14 cellular contexts compared by ENCODE assay signal in genomic region chr14:96205994-96206392, GRCh38. TPM values are rescaled to one million over a fixed set of nuclear protein-coding genes. Genes with fewer than 3 reads are reported as not detected.
A peak's percentile ranks its signal among the peaks of the same experiment; 100 is the strongest.
DNase-seq lines count a peak whose midpoint lies in the region; ATAC-seq and TF ChIP-seq lines count a peak whose summit lies in the region.
"Had no signal": no experiment of that assay in that cellular context is flagged by ENCODE, and none has a peak within 500 bp of the region (broad histone marks: within the 10 kb centered on the region; RNA-seq: fewer than 3 reads in every experiment).

No MANE protein-coding gene starts in this region.

- 45 to 58% (median 56%) methylated on average over 6 of the region's 6 CpGs for WGBS in heart left ventricle, 4 donors

- H3K27me3 ChIP-seq in heart left ventricle, result peaks cover 0 to 40% (median 18%) of the 10 kb centered on the region in 9 donors

- 0 out of 2 replicates have a peak overlapping the region, but pooled peaks have one; percentile 14 for H3K4me2 ChIP-seq in OCI-LY7 (ENCODE audit: low read length)

- H3K9me3 ChIP-seq in OCI-LY7 (ENCODE audit: low read length) (no peaks in the 10 kb centered on the region), heart left ventricle (peaks cover 0 to under 1% (median 0%) of the 10 kb centered on the region in 12 donors)

- no peaks in the 10 kb centered on the region for H4K20me1 ChIP-seq in OCI-LY7 (ENCODE audit: insufficient read depth, low read length)

- no peaks in the 10 kb centered on the region for H3K36me3 Mint-ChIP-seq in activated CD8-positive, alpha-beta memory T cell treated with anti-CD3 and anti-CD28 coated beads, Interleukin-2, amount 10 ng/mL, durations not matched to agents 7 days and 5 days
- H3K36me3 Mint-ChIP-seq: CD14-positive monocyte had no signal

- CTCF ChIA-PET in OCI-LY7 (lab: Charles Lee; ENCODE audit: unreplicated experiment), result no interaction called here
- CTCF ChIA-PET in activated CD8-positive, alpha-beta memory T cell treated with anti-CD3 and anti-CD28 coated beads, Interleukin-2, amount 10 ng/mL, durations not matched to agents 7 days and 5 days (lab: Charles Lee), result no interaction called here

- H3K36me3 ChIP-seq in OCI-LY7 (ENCODE audit: insufficient read depth, low read length), result no peaks in the 10 kb centered on the region
- H3K36me3 ChIP-seq in heart left ventricle, result no peaks in the 10 kb centered on the region

- DNase-seq in AG20443 (ENCODE audit: low spot score) (peak; percentile 64), OCI-LY7 (ENCODE audit: low spot score) (no peak), epithelial cell of proximal tubule (ENCODE audit: low read depth) (no peak), sciatic nerve (ENCODE audit: low spot score) (no peak), SHP77 (lab: John Stamatoyannopoulos, UW) (no peak), heart left ventricle (no peak)
- no peak for DNase-seq in activated CD8-positive, alpha-beta memory T cell treated with anti-CD3 and anti-CD28 coated beads, Interleukin-2, amount 10 ng/mL, durations not matched to agents 7 days and 5 days
- DNase-seq in stimulated activated naive CD4-positive, alpha-beta T cell treated with Interleukin-2 at 50 U/mL for 16 hours (lab: John Stamatoyannopoulos, UW), result no peak
- DNase-seq: amniotic stem cell; NCI-H1694; stimulated activated naive CD8-positive, alpha-beta T cell treated with anti-CD3 and anti-CD28 coated beads, Interleukin-15, Interleukin-2, amounts not matched to agents 100 U/mL and 50 U/mL, for 24 hours had no signal

- no peak overlapping the region for H3K4me3 Mint-ChIP-seq in activated CD8-positive, alpha-beta memory T cell treated with anti-CD3 and anti-CD28 coated beads, Interleukin-2, amount 10 ng/mL, durations not matched to agents 7 days and 5 days
- H3K4me3 Mint-ChIP-seq: CD14-positive monocyte had no signal

- H3K9me3 Mint-ChIP-seq in activated CD8-positive, alpha-beta memory T cell treated with anti-CD3 and anti-CD28 coated beads, Interleukin-2, amount 10 ng/mL, durations not matched to agents 7 days and 5 days (ENCODE audit: low read depth), result no peaks in the 10 kb centered on the region
- H3K9me3 Mint-ChIP-seq: nephron had no signal

- intact Hi-C loops in OCI-LY7 (cut with micrococcal nuclease; ENCODE audit: unreplicated experiment) (no loop called here), sciatic nerve (cut with DNase I) (no loop called here), heart left ventricle (cut with DNase I) (no loop called here)

- H3K27me3 Mint-ChIP-seq in activated CD8-positive, alpha-beta memory T cell treated with anti-CD3 and anti-CD28 coated beads, Interleukin-2, amount 10 ng/mL, durations not matched to agents 7 days and 5 days, result peaks cover 51% of the 10 kb centered on the region

- POLR2A ChIA-PET in OCI-LY7 (lab: Charles Lee), result interaction anchor here (0.7 to 0.9 kb wide), 3 partner anchors 10 to 618 kb away, joined by 3 to 4 read pairs (median 3); no protein-coding TSS in a partner anchor

- no peak overlapping the region for H2AFZ ChIP-seq in OCI-LY7 (ENCODE audit: low read length)

- H3K79me2 ChIP-seq in OCI-LY7 (ENCODE audit: insufficient read depth, low read depth, low read length), result no peaks in the 10 kb centered on the region

- H3K4me1 Mint-ChIP-seq in activated CD8-positive, alpha-beta memory T cell treated with anti-CD3 and anti-CD28 coated beads, Interleukin-2, amount 10 ng/mL, durations not matched to agents 7 days and 5 days, result peaks cover 2% of the 10 kb centered on the region
- H3K4me1 Mint-ChIP-seq: CD14-positive monocyte had no signal

- H3K9me2 ChIP-seq in OCI-LY7 (ENCODE audit: insufficient read depth, low read length), result no peaks in the 10 kb centered on the region

- TF ChIP-seq CTCF in OCI-LY7 (conservative IDR thresholded peaks at IDR 0.05; ENCODE audit: low read length) (no peak), epithelial cell of proximal tubule (conservative IDR thresholded peaks at IDR 0.05; ENCODE audit: low read depth, low read length) (no peak), heart left ventricle (IDR thresholded peaks at IDR 0.05) (no peak)

- BruUV-seq in OCI-LY7 (replicated peaks; lab: Mats Ljungman, UMichigan), result no TSS peak

- no peak overlapping the region for H3K4me3 ChIP-seq in OCI-LY7 (ENCODE audit: low read depth, low read length, poor library complexity, severe bottlenecking)
- peak overlapping the region; percentile 52 for H3K4me3 ChIP-seq in epithelial cell of proximal tubule (ENCODE audit: low read depth, low read length)
- peak overlapping the region in 3 of 12 donors; percentile 45 to 55 (median 47) for H3K4me3 ChIP-seq in heart left ventricle

- H3K27ac ChIP-seq in OCI-LY7 (ENCODE audit: low read depth, low read length, poor library complexity, severe bottlenecking), result no peak overlapping the region
- H3K27ac ChIP-seq in heart left ventricle, result peak overlapping the region in 1 of 12 donors; percentile 21

- TF ChIP-seq POLR2A in heart left ventricle (IDR thresholded peaks at IDR 0.05), result no peak

- H3K4me1 ChIP-seq in OCI-LY7 (ENCODE audit: insufficient read depth, low read length, poor library complexity, severe bottlenecking) (peaks cover 5% of the 10 kb centered on the region), heart left ventricle (peaks cover 0 to 14% (median 7%) of the 10 kb centered on the region in 12 donors)

- ATAC-seq in sciatic nerve (peak; percentile 6), heart left ventricle (no peak)
- ATAC-seq in activated CD8-positive, alpha-beta memory T cell treated with anti-CD3 and anti-CD28 coated beads, Interleukin-2, amount 10 ng/mL, durations not matched to agents 7 days and 5 days, result no peak
- ATAC-seq: HepG2; stimulated activated naive CD8-positive, alpha-beta T cell treated with anti-CD3 and anti-CD28 coated beads, Interleukin-15, Interleukin-2, amounts not matched to agents 100 U/mL and 50 U/mL, for 24 hours had no signal

- no peak overlapping the region for H3K27ac Mint-ChIP-seq in activated CD8-positive, alpha-beta memory T cell treated with anti-CD3 and anti-CD28 coated beads, Interleukin-2, amount 10 ng/mL, durations not matched to agents 7 days and 5 days
- H3K27ac Mint-ChIP-seq: CD14-positive monocyte, nephron had no signal

RNA-seq across cellular contexts. Expression of gene BDKRB2, which starts 1.4 kb away (rescaled TPM):
- not detected in 2 replicates for total RNA-seq in OCI-LY7 (2014; rRNA removed; shearing (Covaris generic))
- total RNA-seq in OCI-LY7 (2022), result 0.17 and 0.18 TPM in 2 replicates
- under 0.01 and 0.29 TPM in 2 replicates for total RNA-seq in epithelial cell of proximal tubule
- total RNA-seq in sciatic nerve, result 50.4 TPM
- total RNA-seq in activated CD8-positive, alpha-beta memory T cell treated with anti-CD3 and anti-CD28 coated beads, Interleukin-2, amount 10 ng/mL, durations not matched to agents 7 days and 5 days, result not detected
- total RNA-seq in heart left ventricle, result 1 to 10 TPM in 5 of 9 donors, under 1 TPM in 4; 0.14 to 3.3 (median 1.0) TPM
- under 1 TPM; 0.27 to 0.49 TPM for polyA plus RNA-seq in heart left ventricle
- total RNA-seq: HepG2 had no signal
- polyA plus RNA-seq: CD14-positive monocyte had no signal

RNA-seq across cellular contexts. Expression of gene BDKRB1, which starts 50.0 kb away (rescaled TPM):
- not detected in 2 replicates for total RNA-seq in OCI-LY7 (2014; rRNA removed; shearing (Covaris generic))
- total RNA-seq in OCI-LY7 (2022) (not detected in 2 replicates), epithelial cell of proximal tubule (0.40 TPM in 1 of 2 replicates, not detected in the other), sciatic nerve (3.6 TPM), heart left ventricle (1 to 10 TPM in 2 of 9 donors, not detected in 7; 1.4 to 1.7 TPM)
- total RNA-seq in activated CD8-positive, alpha-beta memory T cell treated with anti-CD3 and anti-CD28 coated beads, Interleukin-2, amount 10 ng/mL, durations not matched to agents 7 days and 5 days, result not detected
- under 1 TPM; 0.08 to 0.23 TPM for polyA plus RNA-seq in heart left ventricle
- total RNA-seq: HepG2 had no signal
- polyA plus RNA-seq: CD14-positive monocyte had no signal

Comparison
In these comparisons a context has a peak if more than half of its experiments do, and no peak if none do; other contexts are left out.
1. RNA of gene BDKRB2, which starts 1.4 kb away (total RNA-seq): 50.4 TPM in sciatic nerve (single experiment); 0.14 to 3.3 TPM in heart left ventricle, under 0.01 to 0.29 TPM in epithelial cell of proximal tubule, 0.17 to 0.18 TPM in OCI-LY7 and not detected in activated CD8-positive, alpha-beta memory T cell treated with anti-CD3 and anti-CD28 coated beads, Interleukin-2, amount 10 ng/mL, durations not matched to agents 7 days and 5 days; every median in the first group is over 10 times any median in the second.